Comparison of ENCODE assay signal across 8 cellular contexts in the genomic region with DNA sequence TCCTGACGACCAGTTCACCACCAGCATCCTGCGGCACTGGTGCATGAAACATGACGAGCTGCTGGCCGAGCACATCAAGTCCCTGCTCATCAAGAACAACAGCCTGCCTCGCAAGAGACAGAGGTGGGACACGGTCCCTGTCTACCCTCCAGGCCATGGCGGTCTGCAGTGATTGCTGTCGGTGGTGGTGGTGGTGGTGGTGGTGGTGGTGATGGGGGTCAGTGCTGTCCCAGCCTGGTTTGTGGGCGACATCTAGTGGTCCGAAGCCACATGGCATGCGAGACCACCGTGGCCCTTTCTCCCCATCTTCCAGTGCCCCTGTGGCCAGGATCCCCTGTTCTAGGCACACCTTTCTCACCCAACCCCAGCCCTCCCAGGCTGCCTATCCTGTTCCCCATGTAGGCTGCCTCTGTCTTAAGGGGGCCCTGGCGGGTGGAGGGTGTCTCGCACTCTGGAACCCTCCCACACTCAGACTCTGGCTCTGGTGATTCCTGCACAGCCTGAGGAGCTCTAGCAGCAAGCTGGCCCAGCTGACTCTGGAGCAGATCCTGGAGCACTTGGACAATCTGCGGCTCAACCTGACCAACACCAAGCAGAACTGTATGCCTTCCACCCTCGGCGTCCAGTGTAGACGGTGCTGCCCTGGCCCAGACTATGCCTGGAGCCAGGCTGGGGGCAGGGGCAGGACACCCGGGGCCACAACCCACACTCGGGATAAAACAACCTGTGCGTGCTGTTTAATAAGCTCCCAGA. TPM values are rescaled to one million over a fixed set of nuclear protein-coding genes. Genes with fewer than 3 reads are reported as not detected.
DNase-seq lines count a peak whose midpoint lies in the region; ATAC-seq, FAIRE-seq and TF ChIP-seq lines count a peak whose summit lies in the region.

No MANE protein-coding gene starts in this region.

- TF ChIP-seq CTCF in AG04449 (IDR thresholded peaks at IDR 0.05; ENCODE audit: insufficient read depth, low read length, missing control alignments), result peak; percentile 49
- peak in 2 of 3 experiments; percentile 33 to 50; a peak in 2 of 6 replicates for TF ChIP-seq CTCF in HCT116 (IDR thresholded peaks at IDR 0.05 in 2 of 3, conservative IDR thresholded peaks at IDR 0.05 in 1 of 3; ENCODE audit: borderline replicate concordance in 1 of 3, insufficient read depth in 1 of 3, low read depth in 2 of 3, low read length in 2 of 3)
- TF ChIP-seq CTCF in K562 (IDR thresholded peaks at IDR 0.05 in 2 of 3, conservative IDR thresholded peaks at IDR 0.05 in 1 of 3; ENCODE audit: insufficient read depth in 2 of 3, low read depth in 1 of 3, low read length in 3 of 3), result peak; percentile 62 to 75 (median 67)
- TF ChIP-seq CTCF in lower lobe of right lung (IDR thresholded peaks at IDR 0.05), result peak; percentile 44

- peak; percentile 42 for FAIRE-seq in K562 (lab: Jason Lieb, UNC)

- in situ Hi-C loops in K562 (cut with MboI), result no loop called here

- H3K4me3 Mint-ChIP-seq in activated T-helper 17 cell treated with anti-CD3 and anti-CD28 coated beads, Interleukin-2, amount 50 U/mL, for 72 hours, result no peak overlapping the region

- BruUV-seq in HCT116 (replicated peaks; lab: Mats Ljungman, UMichigan) (no TSS peak), K562 (replicated peaks; lab: Mats Ljungman, UMichigan) (no TSS peak)

- 67% methylated on average over 19 of the region's 21 CpGs for WGBS in K562 (ENCODE audit: insufficient coverage, low coverage, missing lambda C conversion rate)

- no peaks in the 10 kb centered on the region for H3K79me2 ChIP-seq in HCT116 (ENCODE audit: insufficient read depth, low read length)
- no peaks in the 10 kb centered on the region for H3K79me2 ChIP-seq in K562 (ENCODE audit: control insufficient read depth, insufficient read depth, low read length)

- no peaks in the 10 kb centered on the region for H3K9me3 ChIP-seq in HCT116 (ENCODE audit: control insufficient read depth in 1 of 2, insufficient read depth in 1 of 2, low read depth in 1 of 2, low read length in 2 of 2)
- H3K9me3 ChIP-seq in K562 (replicated peaks; ENCODE audit: control insufficient read depth, insufficient read depth, low read depth, low read length), result no peaks in the 10 kb centered on the region
- H3K9me3 ChIP-seq in lower lobe of right lung, result no peaks in the 10 kb centered on the region

- no peak overlapping the region for H3K27ac ChIP-seq in HCT116 (ENCODE audit: low read depth, low read length)
- H3K27ac ChIP-seq in K562 (ENCODE audit: extremely low read depth, low read depth, low read length), result no peak overlapping the region
- H3K27ac ChIP-seq in lower lobe of right lung, result peak overlapping the region; percentile 89

- ATAC-seq in HCT116 (no peak), K562 (peak; percentile 54), lower lobe of right lung (no peak)
- no peak for ATAC-seq in activated T-helper 17 cell treated with anti-CD3 and anti-CD28 coated beads, Interleukin-2, amount 50 U/mL, for 72 hours (replicated peaks)

- H3K9ac ChIP-seq in HCT116 (ENCODE audit: low read length) (no peak overlapping the region), K562 (ENCODE audit: insufficient read depth in 1 of 2, low read depth in 2 of 2, low read length in 2 of 2) (no peak overlapping the region)

- no peaks in the 10 kb centered on the region for H3K9me3 Mint-ChIP-seq in activated T-helper 17 cell treated with anti-CD3 and anti-CD28 coated beads, Interleukin-2, amount 50 U/mL, for 72 hours

- TF ChIP-seq RAD21 in HCT116 (IDR thresholded peaks at IDR 0.05; ENCODE audit: low read depth) (peak; percentile 52), K562 (CRISPR knock-in tag; conservative IDR thresholded peaks at IDR 0.05 in 1 of 2, IDR thresholded peaks at IDR 0.05 in 1 of 2) (peak; percentile 21 to 66; a peak in 2 of 4 replicates)

- peaks cover 66% of the 10 kb centered on the region for H3K36me3 Mint-ChIP-seq in activated T-helper 17 cell treated with anti-CD3 and anti-CD28 coated beads, Interleukin-2, amount 50 U/mL, for 72 hours (ENCODE audit: low read depth)

- intact Hi-C loops in HCT116 (cut with micrococcal nuclease), result loop anchor here (10.0 kb wide), 1 partner anchor 97 kb away; a partner anchor contains a TSS
- intact Hi-C loops in K562 (cut with micrococcal nuclease), result loop anchor here (5.0 to 10.0 kb wide), 2 partner anchors 95 to 257 kb away; a partner anchor contains a TSS
- intact Hi-C loops in lower lobe of right lung (cut with DNase I), result no loop called here

- H3K27ac Mint-ChIP-seq in activated T-helper 17 cell treated with anti-CD3 and anti-CD28 coated beads, Interleukin-2, amount 50 U/mL, for 72 hours, result no peak overlapping the region

- no peak for TF ChIP-seq EP300 in K562 (IDR thresholded peaks at IDR 0.05; ENCODE audit: low read length)

- no peak for TF ChIP-seq POLR2A in HCT116 (IDR thresholded peaks at IDR 0.05; ENCODE audit: borderline replicate concordance, extremely low read depth, insufficient read depth, insufficient read length)
- no peak for TF ChIP-seq POLR2A in K562 (conservative IDR thresholded peaks at IDR 0.05)

- no peaks in the 10 kb centered on the region for H3K9me2 ChIP-seq in HCT116 (ENCODE audit: insufficient read depth)

- peaks cover 4% of the 10 kb centered on the region for H3K9me1 ChIP-seq in K562 (ENCODE audit: control insufficient read depth, insufficient read depth, low read length)

- H3K36me3 ChIP-seq in HCT116 (ENCODE audit: control insufficient read depth in 1 of 2, insufficient read depth in 2 of 2, low read length in 2 of 2), result peaks cover 25 to 37% of the 10 kb centered on the region in 2 experiments; a peak in 3 of 4 replicates
- H3K36me3 ChIP-seq in K562 (ENCODE audit: control insufficient read depth, insufficient read depth, low read length), result peaks cover 48% of the 10 kb centered on the region
- H3K36me3 ChIP-seq in lower lobe of right lung, result peaks cover 63% of the 10 kb centered on the region

- RAD21 ChIA-PET in HCT116 (lab: Charles Lee; ENCODE audit: low non-redundant PET in 1 of 2, low total read pairs in 2 of 2, uncharacterized antibody in 2 of 2, unreplicated experiment in 2 of 2), result interaction anchor here in 1 of 2 experiments (0.8 kb wide), 1 partner anchor 21 kb away, joined by 4 read pairs; no protein-coding TSS in a partner anchor

- H3K4me2 ChIP-seq in HCT116 (ENCODE audit: low read length) (no peak overlapping the region), K562 (ENCODE audit: insufficient read depth, low read length) (no peak overlapping the region)

- POLR2A ChIA-PET in AG04449 (lab: Yijun Ruan, JAX) (no interaction called here), HCT116 (lab: Charles Lee) (no interaction called here), K562 (lab: Yijun Ruan, JAX) (interaction anchor here (3.2 kb wide), 1 partner anchor 218 kb away, joined by 11 read pairs; a partner anchor contains a TSS)

- no peak overlapping the region for H2AFZ ChIP-seq in HCT116 (ENCODE audit: low read depth, low read length, poor library complexity, severe bottlenecking)
- no peak overlapping the region for H2AFZ ChIP-seq in K562 (ENCODE audit: low read depth, low read length)

- no peak for DNase-seq in AG04449 (ENCODE audit: low read depth, low spot score)
- DNase-seq in HCT116 (ENCODE audit: low read depth, low spot score), result no peak
- DNase-seq in K562 (ENCODE audit: extremely low read depth in 1 of 4, low spot score in 3 of 4), result peak; percentile 44 to 54 (median 44)
- no peak for DNase-seq in lower lobe of right lung
- no peak for DNase-seq in activated naive CD4-positive, alpha-beta T cell treated with anti-CD3 and anti-CD28 coated beads, Interleukin-2, amount 50 U/mL, for 16 hours
- DNase-seq in GM19240 (ENCODE audit: insufficient read length, low spot score), result no peak
- DNase-seq in NCI-H524 treated with DMSO at 0.1 percent for 48 hours (lab: John Stamatoyannopoulos, UW), result no peak

- peaks cover 6% of the 10 kb centered on the region for H3K4me1 Mint-ChIP-seq in activated T-helper 17 cell treated with anti-CD3 and anti-CD28 coated beads, Interleukin-2, amount 50 U/mL, for 72 hours

- H4K20me1 ChIP-seq in HCT116 (ENCODE audit: insufficient read depth), result no peaks in the 10 kb centered on the region
- H4K20me1 ChIP-seq in K562 (replicated peaks; ENCODE audit: control insufficient read depth, insufficient read depth, low read length), result no peaks in the 10 kb centered on the region

- CTCF ChIA-PET in AG04449 (lab: Yijun Ruan, JAX) (interaction anchor here (0.6 to 2.6 kb wide), 10 partner anchors 8 to 215 kb away, joined by 3 to 10 read pairs (median 4); a partner anchor contains a TSS), HCT116 (lab: Charles Lee) (interaction anchor here (1.4 kb wide), 1 partner anchor 260 kb away, joined by 3 read pairs; no protein-coding TSS in a partner anchor), K562 (lab: Yijun Ruan, JAX; ENCODE audit: low intra/inter-chr PET ratio) (interaction anchor here (1.3 to 1.7 kb wide), 2 partner anchors 94 to 260 kb away, joined by 4 to 9 read pairs; a partner anchor contains a TSS)

- no peaks in the 10 kb centered on the region for H3K27me3 Mint-ChIP-seq in activated T-helper 17 cell treated with anti-CD3 and anti-CD28 coated beads, Interleukin-2, amount 50 U/mL, for 72 hours

- H3K27me3 ChIP-seq in HCT116 (ENCODE audit: insufficient read depth, low read length), result no peaks in the 10 kb centered on the region
- H3K27me3 ChIP-seq in K562 (ENCODE audit: control insufficient read depth in 2 of 2, insufficient read depth in 2 of 2, low read length in 2 of 2), result no peaks in the 10 kb centered on the region
- no peaks in the 10 kb centered on the region for H3K27me3 ChIP-seq in lower lobe of right lung (ENCODE audit: low read depth)

- H3K4me1 ChIP-seq in HCT116 (ENCODE audit: control insufficient read depth in 1 of 2, insufficient read depth in 2 of 2, low read length in 2 of 2) (peaks cover 14 to 26% of the 10 kb centered on the region in 2 experiments), K562 (replicated peaks in 1 of 2; ENCODE audit: control insufficient read depth in 2 of 2, insufficient read depth in 2 of 2, low read length in 2 of 2) (peaks cover 0 to 28% of the 10 kb centered on the region in 2 experiments; a peak in 3 of 5 replicates), lower lobe of right lung (peaks cover 85% of the 10 kb centered on the region)

- H3K4me3 ChIP-seq in AG04449 (ENCODE audit: low read depth, low read length), result no peak overlapping the region
- no peak overlapping the region for H3K4me3 ChIP-seq in HCT116 (replicated peaks in 1 of 2; ENCODE audit: low read depth in 1 of 2, low read length in 2 of 2)
- no peak overlapping the region for H3K4me3 ChIP-seq in K562
- no peak overlapping the region for H3K4me3 ChIP-seq in lower lobe of right lung

RNA-seq across cellular contexts. Expression of a gene that starts 3.2 kb away (rescaled TPM):
- 14.3 TPM for total RNA-seq in HCT116 (2021; ENCODE audit: unreplicated experiment)
- 17.8 and 19.9 TPM in 2 replicates for polyA plus RNA-seq in HCT116 (2012)
- total RNA-seq in K562 (2011; cell fraction: chromatin; rRNA removed; ENCODE audit: low replicate concordance), result 12.5 and 30.3 TPM in 2 replicates
- 16.4 and 17.8 TPM in 2 replicates for total RNA-seq in K562 (2011; cell fraction: nucleolus; rRNA removed)
- total RNA-seq in K562 (2011; cell fraction: nucleoplasm; rRNA removed), result 10.8 and 15.5 TPM in 2 replicates
- total RNA-seq in K562 (2014; rRNA removed), result 1.2 and 4.0 TPM in 2 replicates
- 1.6 and 2.6 TPM in 2 replicates for total RNA-seq in K562 (2014; rRNA removed; fragmentation: Illumina TruSeq; extraction: Trizol)
- total RNA-seq in K562 (2015; rRNA removed; fragmentation: Illumina TruSeq; extraction: Trizol), result 2.1 and 3.0 TPM in 2 replicates
- total RNA-seq in K562 (2021), result 2.8 and 3.6 TPM in 2 replicates
- 4.1 and 4.3 TPM in 2 replicates for polyA plus RNA-seq in K562 (2011; rRNA removed)
- 4.4 and 4.6 TPM in 2 replicates for polyA plus RNA-seq in K562 (2011; cell fraction: cytosol; rRNA removed)
- 27.9 and 39.9 TPM in 2 replicates for polyA plus RNA-seq in K562 (2011; cell fraction: nucleus; rRNA removed)
- 5.5 and 7.3 TPM in 2 replicates for polyA plus RNA-seq in K562 (2012)
- polyA plus RNA-seq in K562 (2014; fragmentation: Illumina TruSeq; extraction: Trizol), result 4.7 and 4.9 TPM in 2 replicates
- under 1 TPM; 0.57 to 0.79 TPM for polyA plus RNA-seq in K562 (2014; fragmentation: Nextera tagmentation; extraction: Ambion mirVana)
- 4.3 and 5.2 TPM in 2 replicates for polyA plus RNA-seq in K562 (2014; rRNA removed)
- 3.5 and 3.8 TPM in 2 replicates for polyA minus RNA-seq in K562 (2011; rRNA and poly(A)+ RNA removed)
- 3.2 and 4.8 TPM in 2 replicates for polyA minus RNA-seq in K562 (2011; cell fraction: cytosol; rRNA and poly(A)+ RNA removed)
- polyA minus RNA-seq in K562 (2011; cell fraction: nucleus; rRNA and poly(A)+ RNA removed), result 2.7 and 4.0 TPM in 2 replicates
- total RNA-seq in lower lobe of right lung, result 99.6 TPM
- total RNA-seq in activated T-helper 17 cell treated with anti-CD3 and anti-CD28 coated beads, Interleukin-2, amount 50 U/mL, for 72 hours, result 1 to 10 TPM; 9.7 to 9.8 TPM

RNA-seq across cellular contexts. Expression of a gene that starts 44.2 kb away (rescaled TPM):
- 47.6 TPM for total RNA-seq in HCT116 (2021; ENCODE audit: unreplicated experiment)
- polyA plus RNA-seq in HCT116 (2012), result 29.8 and 30.6 TPM in 2 replicates
- 186 and 226 TPM in 2 replicates for total RNA-seq in K562 (2011; cell fraction: chromatin; rRNA removed; ENCODE audit: low replicate concordance)
- 87.4 and 90.9 TPM in 2 replicates for total RNA-seq in K562 (2011; cell fraction: nucleolus; rRNA removed)
- 121 and 131 TPM in 2 replicates for total RNA-seq in K562 (2011; cell fraction: nucleoplasm; rRNA removed)
- total RNA-seq in K562 (2014; rRNA removed), result 11.4 and 15.5 TPM in 2 replicates
- total RNA-seq in K562 (2014; rRNA removed; fragmentation: Illumina TruSeq; extraction: Trizol), result 12.2 and 14.3 TPM in 2 replicates
- total RNA-seq in K562 (2015; rRNA removed; fragmentation: Illumina TruSeq; extraction: Trizol), result 14.9 and 15.6 TPM in 2 replicates
- total RNA-seq in K562 (2021), result 23.6 and 24.1 TPM in 2 replicates
- 16.6 and 35.4 TPM in 2 replicates for polyA plus RNA-seq in K562 (2011; rRNA removed)
- polyA plus RNA-seq in K562 (2011; cell fraction: cytosol; rRNA removed), result 11.3 and 19.7 TPM in 2 replicates
- 134 and 147 TPM in 2 replicates for polyA plus RNA-seq in K562 (2011; cell fraction: nucleus; rRNA removed)
- polyA plus RNA-seq in K562 (2012), result 21.2 and 29.9 TPM in 2 replicates
- 17.2 and 20.4 TPM in 2 replicates for polyA plus RNA-seq in K562 (2014; fragmentation: Illumina TruSeq; extraction: Trizol)
- polyA plus RNA-seq in K562 (2014; fragmentation: Nextera tagmentation; extraction: Ambion mirVana), result 1 to 10 TPM; 6.3 to 7.8 TPM
- polyA plus RNA-seq in K562 (2014; rRNA removed), result 13.2 and 15.3 TPM in 2 replicates
- polyA minus RNA-seq in K562 (2011; rRNA and poly(A)+ RNA removed), result 26.3 and 30.0 TPM in 2 replicates
- 15.4 and 18.2 TPM in 2 replicates for polyA minus RNA-seq in K562 (2011; cell fraction: cytosol; rRNA and poly(A)+ RNA removed)
- polyA minus RNA-seq in K562 (2011; cell fraction: nucleus; rRNA and poly(A)+ RNA removed), result 27.9 and 49.8 TPM in 2 replicates
- 77.3 TPM for total RNA-seq in lower lobe of right lung
- total RNA-seq in activated T-helper 17 cell treated with anti-CD3 and anti-CD28 coated beads, Interleukin-2, amount 50 U/mL, for 72 hours, result 100 to 1,000 TPM in 1 of 2 donors, 10 to 100 TPM in 1; 49.5 to 103 TPM

Comparison
In these comparisons a context has a peak if more than half of its experiments do, and no peak if none do; other contexts are left out.
1. DNase-seq: peak in K562 (4 of 4); none in AG04449 (single experiment), HCT116 (single experiment), lower lobe of right lung (single experiment), activated naive CD4-positive, alpha-beta T cell treated with anti-CD3 and anti-CD28 coated beads, Interleukin-2, amount 50 U/mL, for 16 hours (single experiment), GM19240 (single experiment) and NCI-H524 treated with DMSO at 0.1 percent for 48 hours (single experiment).
2. Peak in every context shown above with its lines, with median percentiles within 50 percentile points of each other: CTCF ChIP-seq.